ENCODE assay signal across 8 cellular contexts in the genomic region with DNA sequence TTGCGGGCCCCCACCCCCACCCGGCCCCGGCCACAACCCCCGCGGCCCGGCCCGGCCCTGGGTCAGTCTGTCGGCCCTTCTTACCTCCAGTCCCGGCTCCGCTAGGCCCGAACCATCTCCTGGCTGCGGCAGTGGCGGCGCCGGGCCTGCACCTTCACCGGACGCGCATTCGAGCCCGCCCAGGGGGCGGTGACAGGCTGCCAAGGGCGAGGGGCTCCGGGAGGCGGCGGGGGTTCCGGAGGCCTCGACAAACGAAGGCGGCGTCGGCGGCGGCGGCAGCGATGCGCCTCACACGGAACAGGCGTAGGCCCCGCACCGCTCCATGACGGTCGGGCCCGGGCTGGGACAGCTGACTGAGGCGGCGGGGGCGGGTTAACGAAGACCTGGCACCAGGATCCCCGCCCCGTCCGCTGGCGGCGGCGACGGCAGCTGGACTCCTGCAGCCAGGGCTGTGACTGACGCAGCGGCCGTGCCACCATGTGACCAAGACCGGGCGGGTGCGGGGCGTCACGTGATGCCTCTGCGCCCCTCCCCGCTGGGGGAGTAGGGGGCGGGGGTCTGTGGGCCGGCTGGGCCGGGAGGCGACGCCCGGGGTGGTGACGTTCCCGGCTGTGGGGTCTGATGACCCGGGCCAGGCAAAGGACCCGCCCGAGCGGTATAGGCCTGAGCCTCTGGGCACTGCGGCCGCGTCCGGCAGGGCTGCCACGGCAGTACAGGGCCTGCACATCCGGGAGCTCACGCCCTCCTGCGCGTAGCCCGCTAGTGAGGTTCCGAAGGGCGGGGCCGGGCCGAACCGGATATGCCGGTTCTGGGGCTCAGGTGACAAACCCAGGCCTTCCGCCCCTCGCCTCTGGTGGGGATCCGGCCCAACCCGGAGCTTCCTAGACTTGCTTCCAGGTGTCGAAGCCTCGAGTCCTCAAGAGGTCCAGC. TPM values are rescaled to one million over a fixed set of nuclear protein-coding genes. Genes with fewer than 3 reads are reported as not detected.
DNase-seq lines count a peak whose midpoint lies in the region; ATAC-seq, FAIRE-seq and TF ChIP-seq lines count a peak whose summit lies in the region.

A gene with protein sequence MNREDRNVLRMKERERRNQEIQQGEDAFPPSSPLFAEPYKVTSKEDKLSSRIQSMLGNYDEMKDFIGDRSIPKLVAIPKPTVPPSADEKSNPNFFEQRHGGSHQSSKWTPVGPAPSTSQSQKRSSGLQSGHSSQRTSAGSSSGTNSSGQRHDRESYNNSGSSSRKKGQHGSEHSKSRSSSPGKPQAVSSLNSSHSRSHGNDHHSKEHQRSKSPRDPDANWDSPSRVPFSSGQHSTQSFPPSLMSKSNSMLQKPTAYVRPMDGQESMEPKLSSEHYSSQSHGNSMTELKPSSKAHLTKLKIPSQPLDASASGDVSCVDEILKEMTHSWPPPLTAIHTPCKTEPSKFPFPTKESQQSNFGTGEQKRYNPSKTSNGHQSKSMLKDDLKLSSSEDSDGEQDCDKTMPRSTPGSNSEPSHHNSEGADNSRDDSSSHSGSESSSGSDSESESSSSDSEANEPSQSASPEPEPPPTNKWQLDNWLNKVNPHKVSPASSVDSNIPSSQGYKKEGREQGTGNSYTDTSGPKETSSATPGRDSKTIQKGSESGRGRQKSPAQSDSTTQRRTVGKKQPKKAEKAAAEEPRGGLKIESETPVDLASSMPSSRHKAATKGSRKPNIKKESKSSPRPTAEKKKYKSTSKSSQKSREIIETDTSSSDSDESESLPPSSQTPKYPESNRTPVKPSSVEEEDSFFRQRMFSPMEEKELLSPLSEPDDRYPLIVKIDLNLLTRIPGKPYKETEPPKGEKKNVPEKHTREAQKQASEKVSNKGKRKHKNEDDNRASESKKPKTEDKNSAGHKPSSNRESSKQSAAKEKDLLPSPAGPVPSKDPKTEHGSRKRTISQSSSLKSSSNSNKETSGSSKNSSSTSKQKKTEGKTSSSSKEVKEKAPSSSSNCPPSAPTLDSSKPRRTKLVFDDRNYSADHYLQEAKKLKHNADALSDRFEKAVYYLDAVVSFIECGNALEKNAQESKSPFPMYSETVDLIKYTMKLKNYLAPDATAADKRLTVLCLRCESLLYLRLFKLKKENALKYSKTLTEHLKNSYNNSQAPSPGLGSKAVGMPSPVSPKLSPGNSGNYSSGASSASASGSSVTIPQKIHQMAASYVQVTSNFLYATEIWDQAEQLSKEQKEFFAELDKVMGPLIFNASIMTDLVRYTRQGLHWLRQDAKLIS (minus strand): TSS at position 460 of the 930 bp plus-strand sequence. CDS start 26,445 bp downstream, outside the sequence.

- H4K20me1 ChIP-seq in BLaER1, result peaks cover 39% of the 10 kb centered on the region

- H3K36me3 ChIP-seq in BLaER1 (peaks cover 23% of the 10 kb centered on the region; the same call in 1 of the 2 replicates), right lobe of liver (no peaks in the 10 kb centered on the region)

- peak within 1 kb of the TSS; percentile 90 for H3K4me2 ChIP-seq in BLaER1

- TF ChIP-seq POLR2A in right lobe of liver (IDR thresholded peaks at IDR 0.05), result peak; percentile 98

- intact Hi-C loops in right lobe of liver (cut with DNase I), result no loop called here

- H3K4me3 ChIP-seq in BLaER1, result peak within 1 kb of the TSS; percentile 83
- peak within 1 kb of the TSS; percentile 54 to 86 (median 79) for H3K4me3 ChIP-seq in right lobe of liver

- WGBS in right lobe of liver (ENCODE audit: insufficient coverage, low coverage, low lambda C conversion rate, missing lambda C conversion rate), result 0% methylated on average over 17 of the region's 98 CpGs

- no peaks in the 10 kb centered on the region for H3K9me3 ChIP-seq in BLaER1
- no peaks in the 10 kb centered on the region for H3K9me3 ChIP-seq in right lobe of liver

- H3K4me1 ChIP-seq in BLaER1, result peaks cover 22% of the 10 kb centered on the region
- peaks cover 0 to 31% (median 9%) of the 10 kb centered on the region in 4 donors for H3K4me1 ChIP-seq in right lobe of liver

- peak within 1 kb of the TSS; percentile 88 for H3K27ac ChIP-seq in BLaER1
- peak within 1 kb of the TSS; percentile 91 to 98 (median 96) for H3K27ac ChIP-seq in right lobe of liver

- TF ChIP-seq CTCF in right lobe of liver (IDR thresholded peaks at IDR 0.05), result no peak

- no peaks in the 10 kb centered on the region for H3K27me3 ChIP-seq in BLaER1
- H3K27me3 ChIP-seq in right lobe of liver, result no peaks in the 10 kb centered on the region

- H3K9ac ChIP-seq in BLaER1, result peak within 1 kb of the TSS; percentile 87

- DNase-seq in GM19239 (ENCODE audit: insufficient read length, low spot score) (peak; percentile 89), NCI-H526 treated with DMSO at 0.1 percent for 48 hours (lab: John Stamatoyannopoulos, UW) (peak; percentile 74), dermis microvascular lymphatic vessel endothelial cell (ENCODE audit: low read depth in 2 of 2) (peak; percentile 93 to 98), right lobe of liver (peak; percentile 98 to 99 (median 99))
- peak; percentile 89 to 91 for DNase-seq in activated CD4-positive, alpha-beta T cell treated with anti-CD3 and anti-CD28 coated beads, Interleukin-2, amount 50 U/mL, for 48 hours
- peak; percentile 82 to 83 for DNase-seq in stimulated activated CD4-positive, alpha-beta T cell treated with anti-CD3 and anti-CD28 coated beads, Interleukin-4, amount 100 ng/mL, for 4 hours

- ATAC-seq in HG03457 (IDR thresholded peaks at IDR 0.05; ENCODE audit: unreplicated experiment), result peak; percentile 90
- ATAC-seq in right lobe of liver, result peak; percentile 94 to 96 (median 94)

- peak; percentile 89 for FAIRE-seq in GM19239 (lab: Jason Lieb, UNC)

RNA-seq across cellular contexts. Expression of the gene that starts here (rescaled TPM):
- 19.4 and 26.4 TPM in 2 replicates for total RNA-seq in dermis microvascular lymphatic vessel endothelial cell
- total RNA-seq in right lobe of liver, result 10 to 100 TPM; 16.4 to 26.8 (median 20.2) TPM

Comparison
In these comparisons a context has a peak if more than half of its experiments do, and no peak if none do; other contexts are left out.
1. Peak in every context shown above with its lines: DNase-seq, ATAC-seq, H3K4me3 ChIP-seq and H3K27ac ChIP-seq.